ENCODE assay signal across 36 cellular contexts in the genomic region with DNA sequence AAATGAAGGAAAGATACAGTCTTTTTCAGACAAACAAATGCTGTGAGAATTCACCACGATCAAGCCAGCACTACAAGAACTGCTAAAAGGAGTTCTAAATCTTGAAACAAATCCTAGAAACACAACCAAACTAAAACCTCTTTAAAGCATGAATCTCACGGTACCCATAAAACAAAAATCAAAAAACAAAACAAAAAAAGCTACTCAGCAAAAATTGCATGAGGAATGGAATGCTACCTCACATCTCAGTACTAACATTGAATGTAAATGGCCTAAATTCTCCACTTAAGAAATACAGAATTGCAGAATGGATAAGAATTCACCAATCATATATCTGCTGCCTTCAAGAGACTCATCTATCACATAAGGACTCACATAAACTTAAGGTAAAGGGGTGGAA.
DNase-seq lines count a peak whose midpoint lies in the region; ATAC-seq, FAIRE-seq and TF ChIP-seq lines count a peak whose summit lies in the region.
"Had no signal": no experiment of that assay in that cellular context is flagged by ENCODE, and none has a peak within 500 bp of the region (broad histone marks: within the 10 kb centered on the region; RNA-seq: fewer than 3 reads in every experiment).

No MANE protein-coding gene starts in this region.

- H3K4me1 Mint-ChIP-seq in mesothelial cell of epicardium = no peaks in the 10 kb centered on the region
- H3K4me1 Mint-ChIP-seq: B cell; CD14-positive monocyte; CD4-positive, alpha-beta memory T cell; CD4-positive, CD25-positive, alpha-beta regulatory T cell; CD8-positive, alpha-beta memory T cell had no signal

- intact Hi-C loops in HepG2 (cut with micrococcal nuclease; ENCODE audit: unreplicated experiment) (loop anchor here (5.0 kb wide), 1 partner anchor 219 kb away; no protein-coding TSS in a partner anchor), right lobe of liver (cut with DNase I) (no loop called here), IMR-90 (cut with micrococcal nuclease) (no loop called here), K562 (cut with micrococcal nuclease) (no loop called here)

- no peaks in the 10 kb centered on the region for H3K4me1 ChIP-seq in HepG2 (ENCODE audit: insufficient read depth, low read length)
- H3K4me1 ChIP-seq in right lobe of liver = no peaks in the 10 kb centered on the region
- no peaks in the 10 kb centered on the region for H3K4me1 ChIP-seq in A549
- H3K4me1 ChIP-seq in IMR-90 (ENCODE audit: control insufficient read depth, insufficient read depth, low read length) = no peaks in the 10 kb centered on the region
- no peaks in the 10 kb centered on the region for H3K4me1 ChIP-seq in K562 (replicated peaks in 1 of 2; ENCODE audit: control insufficient read depth in 2 of 2, insufficient read depth in 2 of 2, low read length in 2 of 2)
- H3K4me1 ChIP-seq: BE2C; BLaER1; BLaER1 treated with 17β-estradiol and CSF1 and Interleukin-3, amounts not matched to agents 10 nM and 100 nM; Caco-2 had no signal

- H3K9me1 ChIP-seq in IMR-90 (ENCODE audit: insufficient read depth, low read length) (no peaks in the 10 kb centered on the region), K562 (ENCODE audit: control insufficient read depth, insufficient read depth, low read length) (no peaks in the 10 kb centered on the region)

- H3K79me2 ChIP-seq in HepG2 (ENCODE audit: insufficient read depth, low read length) (no peaks in the 10 kb centered on the region), K562 (ENCODE audit: control insufficient read depth, insufficient read depth, low read length) (no peaks in the 10 kb centered on the region)

- H4K20me1 ChIP-seq in HepG2 (ENCODE audit: insufficient read depth, low read length) = no peaks in the 10 kb centered on the region
- no peaks in the 10 kb centered on the region for H4K20me1 ChIP-seq in IMR-90 (ENCODE audit: insufficient read depth, low read length)
- no peaks in the 10 kb centered on the region for H4K20me1 ChIP-seq in K562 (replicated peaks; ENCODE audit: control insufficient read depth, insufficient read depth, low read length)
- H4K20me1 ChIP-seq: BLaER1; BLaER1 treated with 17β-estradiol and CSF1 and Interleukin-3, amounts not matched to agents 10 nM and 100 nM had no signal

- H4K8ac ChIP-seq in IMR-90 (ENCODE audit: low read depth in 2 of 2, low read length in 2 of 2) = no peak overlapping the region

- no peak for DNase-seq in HepG2 (ENCODE audit: low spot score)
- no peak for DNase-seq in right lobe of liver
- no peak for DNase-seq in A549 (ENCODE audit: low read depth in 1 of 2, low spot score in 1 of 2)
- no peak for DNase-seq in IMR-90
- no peak for DNase-seq in K562 (ENCODE audit: extremely low read depth in 1 of 4, low spot score in 3 of 4)
- no peak for DNase-seq in T-helper 1 cell
- no peak for DNase-seq in mesothelial cell of epicardium (ENCODE audit: low spot score in 2 of 2, unreplicated experiment in 2 of 2)
- DNase-seq: 8988T; ACHN; AML-193; BE2C; C1 segment of cervical spinal cord; Caco-2; Calu3; CD4-positive, alpha-beta memory T cell; CD4-positive, alpha-beta T cell; CD4-positive, CD25-positive, alpha-beta regulatory T cell; CD8-positive, alpha-beta memory T cell; CD8-positive, alpha-beta T cell; COR-L47; DMS 273 treated with DMSO at 0.1 percent for 48 hours; DMS153; DMS53; DMS79; DMS79 treated with DMSO at 0.1 percent for 48 hours; DND-41; EL had no signal

- H3K4me3 Mint-ChIP-seq in mesothelial cell of epicardium = no peak overlapping the region
- H3K4me3 Mint-ChIP-seq: B cell; CD14-positive monocyte; CD4-positive, alpha-beta memory T cell; CD4-positive, alpha-beta T cell; CD4-positive, CD25-positive, alpha-beta regulatory T cell; CD8-positive, alpha-beta memory T cell; CD8-positive, alpha-beta T cell had no signal

- 0% methylated on average over 2 of the region's 2 CpGs for WGBS in HepG2 (ENCODE audit: low lambda C conversion rate)
- 43% methylated on average over 2 of the region's 2 CpGs for WGBS in right lobe of liver (ENCODE audit: insufficient coverage, low coverage, low lambda C conversion rate, missing lambda C conversion rate)
- WGBS in A549 (ENCODE audit: missing lambda C conversion rate) = 5% methylated on average over 2 of the region's 2 CpGs
- WGBS in IMR-90 (ENCODE audit: extremely low coverage in 2 of 2, insufficient read length in 1 of 2), 2 experiments = no CpG with 5 or more reads among the region's 2 CpGs
- whole genome bisulfite sequencing in K562 (ENCODE audit: insufficient coverage, low coverage, missing lambda C conversion rate) = 7% methylated on average over 2 of the region's 2 CpGs

- H3K9me3 ChIP-seq in HepG2 (ENCODE audit: low read length) (no peaks in the 10 kb centered on the region), right lobe of liver (no peaks in the 10 kb centered on the region), A549 (no peaks in the 10 kb centered on the region), IMR-90 (ENCODE audit: control insufficient read depth, insufficient read depth, low read length) (peaks cover 8% of the 10 kb centered on the region; the same call in 1 of the 2 replicates), K562 (replicated peaks; ENCODE audit: control insufficient read depth, insufficient read depth, low read depth, low read length) (no peaks in the 10 kb centered on the region)
- H3K9me3 ChIP-seq: BE2C, BLaER1, Caco-2 had no signal

- CTCF ChIA-PET in HepG2 (lab: Yijun Ruan, JAX; ENCODE audit: low intra/inter-chr PET ratio, low total read pairs) (no interaction called here), A549 (lab: Yijun Ruan, JAX) (no interaction called here), IMR-90 (lab: Yijun Ruan, JAX) (no interaction called here), K562 (lab: Yijun Ruan, JAX; ENCODE audit: low intra/inter-chr PET ratio) (no interaction called here)

- no peak overlapping the region for H3K23ac ChIP-seq in IMR-90 (ENCODE audit: low read depth, low read length)

- H3K4me3 ChIP-seq in HepG2 (replicated peaks in 1 of 3; ENCODE audit: insufficient read depth in 1 of 3, low read depth in 2 of 3, low read length in 3 of 3) = no peak overlapping the region
- no peak overlapping the region for H3K4me3 ChIP-seq in right lobe of liver
- no peak overlapping the region for H3K4me3 ChIP-seq in A549
- no peak overlapping the region for H3K4me3 ChIP-seq in IMR-90 (ENCODE audit: insufficient read depth, low read depth, low read length)
- H3K4me3 ChIP-seq in K562 = no peak overlapping the region
- H3K4me3 ChIP-seq: BLaER1; BLaER1 treated with 17β-estradiol and CSF1 and Interleukin-3, amounts not matched to agents 10 nM and 100 nM had no signal

- no peak overlapping the region for H2BK20ac ChIP-seq in IMR-90 (ENCODE audit: low read depth, low read length)

- no peak overlapping the region for H2AK5ac ChIP-seq in IMR-90 (ENCODE audit: low read depth, low read length)

- H3K27me3 Mint-ChIP-seq in mesothelial cell of epicardium (ENCODE audit: low read depth) = no peaks in the 10 kb centered on the region
- H3K27me3 Mint-ChIP-seq: B cell; CD4-positive, alpha-beta memory T cell; CD4-positive, alpha-beta T cell; CD4-positive, CD25-positive, alpha-beta regulatory T cell; CD8-positive, alpha-beta memory T cell had no signal

- no peak overlapping the region for H3K18ac ChIP-seq in IMR-90 (ENCODE audit: low read depth, low read length)

- no peak overlapping the region for H2BK15ac ChIP-seq in IMR-90 (ENCODE audit: low read depth, low read length)

- no peak overlapping the region for H4K91ac ChIP-seq in IMR-90 (ENCODE audit: insufficient read depth, low read depth, low read length)

- no peaks in the 10 kb centered on the region for H3K36me3 Mint-ChIP-seq in mesothelial cell of epicardium
- H3K36me3 Mint-ChIP-seq: CD14-positive monocyte; CD4-positive, alpha-beta memory T cell; CD4-positive, CD25-positive, alpha-beta regulatory T cell; CD8-positive, alpha-beta memory T cell; CD8-positive, alpha-beta T cell had no signal

- BruUV-seq in HepG2 (replicated peaks; lab: Mats Ljungman, UMichigan) (no TSS peak), IMR-90 (replicated peaks; lab: Mats Ljungman, UMichigan) (no TSS peak), K562 (replicated peaks; lab: Mats Ljungman, UMichigan) (no TSS peak)

- H3K56ac ChIP-seq in IMR-90 (ENCODE audit: extremely low read depth, insufficient read depth, low read length) = no peak overlapping the region

- ATAC-seq in HepG2 (no peak), right lobe of liver (no peak), A549 (no peak), IMR-90 (ENCODE audit: low read depth) (no peak), K562 (no peak), GM19452 (IDR thresholded peaks at IDR 0.05; ENCODE audit: unreplicated experiment) (no peak)
- ATAC-seq: CD8-positive, alpha-beta T cell had no signal

- in situ Hi-C loops in HepG2 (cut with HindIII; ENCODE audit: extremely low pct_ligation_motif_present, low pct_unique_long_range_greater_than_20kb) = no loop called here
- in situ Hi-C loops in IMR-90 (cut with MboI; ENCODE audit: low sequenced_read_pairs) = no loop called here
- in situ Hi-C loops in K562 (cut with MboI) = no loop called here

- no peak overlapping the region for H3K9ac ChIP-seq in HepG2 (ENCODE audit: insufficient read depth, low read depth, low read length)
- H3K9ac ChIP-seq in IMR-90 (ENCODE audit: low read depth, low read length) = no peak overlapping the region
- no peak overlapping the region for H3K9ac ChIP-seq in K562 (ENCODE audit: insufficient read depth in 1 of 2, low read depth in 2 of 2, low read length in 2 of 2)
- H3K9ac ChIP-seq: BLaER1; BLaER1 treated with 17β-estradiol and CSF1 and Interleukin-3, amounts not matched to agents 10 nM and 100 nM had no signal

- no peaks in the 10 kb centered on the region for H3K36me3 ChIP-seq in HepG2 (replicated peaks in 1 of 2; ENCODE audit: control insufficient read depth in 1 of 2, insufficient read depth in 2 of 2, low read length in 2 of 2)
- H3K36me3 ChIP-seq in right lobe of liver = no peaks in the 10 kb centered on the region
- no peaks in the 10 kb centered on the region for H3K36me3 ChIP-seq in IMR-90 (ENCODE audit: control insufficient read depth, insufficient read depth, low read length)
- H3K36me3 ChIP-seq in K562 (ENCODE audit: control insufficient read depth, insufficient read depth, low read length) = no peaks in the 10 kb centered on the region
- H3K36me3 ChIP-seq: BE2C; BLaER1; BLaER1 treated with 17β-estradiol and CSF1 and Interleukin-3, amounts not matched to agents 10 nM and 100 nM had no signal

- no peak overlapping the region for H2AFZ ChIP-seq in HepG2 (ENCODE audit: low read length)
- H2AFZ ChIP-seq in IMR-90 (replicated peaks; ENCODE audit: low read length, poor library complexity) = no peak overlapping the region
- no peak overlapping the region for H2AFZ ChIP-seq in K562 (ENCODE audit: low read depth, low read length)

- POLR2A ChIA-PET in HepG2 (lab: Yijun Ruan, JAX) (no interaction called here), A549 (lab: Yijun Ruan, JAX) (no interaction called here), IMR-90 (lab: Charles Lee; ENCODE audit: unreplicated experiment) (no interaction called here), K562 (lab: Yijun Ruan, JAX) (no interaction called here)

- TF ChIP-seq CTCF in HepG2 (CRISPR knock-in tag; IDR thresholded peaks at IDR 0.05) (no peak), right lobe of liver (IDR thresholded peaks at IDR 0.05) (no peak), A549 (IDR thresholded peaks at IDR 0.05) (no peak), IMR-90 (conservative IDR thresholded peaks at IDR 0.05; ENCODE audit: low read depth, low read length) (no peak), K562 (IDR thresholded peaks at IDR 0.05 in 2 of 3, conservative IDR thresholded peaks at IDR 0.05 in 1 of 3; ENCODE audit: insufficient read depth in 2 of 3, low read depth in 1 of 3, low read length in 3 of 3) (no peak), mesothelial cell of epicardium (IDR thresholded peaks at IDR 0.05; ENCODE audit: unreplicated experiment) (no peak)

- H3K27me3 ChIP-seq in HepG2 (ENCODE audit: control insufficient read depth in 1 of 2, insufficient read depth in 2 of 2, low read length in 2 of 2) (no peaks in the 10 kb centered on the region), right lobe of liver (no peaks in the 10 kb centered on the region), IMR-90 (ENCODE audit: control insufficient read depth, insufficient read depth, low read length) (no peaks in the 10 kb centered on the region), K562 (ENCODE audit: control insufficient read depth in 2 of 2, insufficient read depth in 2 of 2, low read length in 2 of 2) (no peaks in the 10 kb centered on the region)
- H3K27me3 ChIP-seq: BE2C; BLaER1; BLaER1 treated with 17β-estradiol and CSF1 and Interleukin-3, amounts not matched to agents 10 nM and 100 nM had no signal

- H2BK120ac ChIP-seq in IMR-90 (ENCODE audit: low read depth, low read length) = no peak overlapping the region

- no peak overlapping the region for H3K4ac ChIP-seq in IMR-90 (ENCODE audit: low read depth, low read length)

- FAIRE-seq in HepG2 (lab: Jason Lieb, UNC) (no peak), A549 (lab: Jason Lieb, UNC) (no peak), K562 (lab: Jason Lieb, UNC) (no peak)
- FAIRE-seq: A204.1, D721Med had no signal

- H3K27ac Mint-ChIP-seq in mesothelial cell of epicardium = no peak overlapping the region
- H3K27ac Mint-ChIP-seq: B cell; CD14-positive monocyte; CD4-positive, alpha-beta memory T cell; CD4-positive, alpha-beta T cell; CD4-positive, CD25-positive, alpha-beta regulatory T cell; CD8-positive, alpha-beta memory T cell; CD8-positive, alpha-beta T cell had no signal

- TF ChIP-seq RAD21 in HepG2 (CRISPR knock-in tag; IDR thresholded peaks at IDR 0.05) = no peak
- no peak for TF ChIP-seq RAD21 in A549 (conservative IDR thresholded peaks at IDR 0.05 in 1 of 2, IDR thresholded peaks at IDR 0.05 in 1 of 2)
- no peak for TF ChIP-seq RAD21 in IMR-90 (IDR thresholded peaks at IDR 0.05; ENCODE audit: low read length)
- TF ChIP-seq RAD21 in K562 (CRISPR knock-in tag; conservative IDR thresholded peaks at IDR 0.05 in 1 of 2, IDR thresholded peaks at IDR 0.05 in 1 of 2) = no peak

- TF ChIP-seq POLR2A in HepG2 (IDR thresholded peaks at IDR 0.05; ENCODE audit: insufficient read depth in 1 of 2, low read depth in 2 of 2, low read length in 2 of 2) (no peak), right lobe of liver (IDR thresholded peaks at IDR 0.05) (no peak), A549 (IDR thresholded peaks at IDR 0.05; ENCODE audit: low read length) (no peak), IMR-90 (IDR thresholded peaks at IDR 0.05; ENCODE audit: low read depth, low read length) (no peak), K562 (conservative IDR thresholded peaks at IDR 0.05) (no peak)

- no peak overlapping the region for H4K5ac ChIP-seq in IMR-90 (ENCODE audit: low read depth, low read length)

- no peak overlapping the region for H3K27ac ChIP-seq in HepG2 (ENCODE audit: extremely low read length, insufficient read depth, low read length)
- H3K27ac ChIP-seq in right lobe of liver = no peak overlapping the region
- no peak overlapping the region for H3K27ac ChIP-seq in A549
- H3K27ac ChIP-seq in IMR-90 (ENCODE audit: insufficient read depth, low read length) = no peak overlapping the region
- no peak overlapping the region for H3K27ac ChIP-seq in K562 (ENCODE audit: extremely low read depth, low read depth, low read length)
- H3K27ac ChIP-seq: 22Rv1; BLaER1; BLaER1 treated with 17β-estradiol and CSF1 and Interleukin-3, amounts not matched to agents 10 nM and 100 nM; C4-2B had no signal

- dilution Hi-C loops in IMR-90 (cut with HindIII; ENCODE audit: low sequenced_read_pairs, unreplicated experiment) = no loop called here

- H3K79me1 ChIP-seq in IMR-90 (ENCODE audit: low read depth in 1 of 2, low read length in 2 of 2) = no peaks in the 10 kb centered on the region

- H3K4me2 ChIP-seq in HepG2 (ENCODE audit: low read depth, low read length) = no peak overlapping the region
- no peak overlapping the region for H3K4me2 ChIP-seq in A549
- no peak overlapping the region for H3K4me2 ChIP-seq in IMR-90 (ENCODE audit: low read depth, low read length)
- H3K4me2 ChIP-seq in K562 (ENCODE audit: insufficient read depth, low read length) = no peak overlapping the region
- H3K4me2 ChIP-seq: BLaER1; BLaER1 treated with 17β-estradiol and CSF1 and Interleukin-3, amounts not matched to agents 10 nM and 100 nM had no signal

- H2AK9ac ChIP-seq in IMR-90 (replicated peaks; ENCODE audit: low read depth, low read length, poor library complexity) = no peak overlapping the region

- no peak overlapping the region for H2BK5ac ChIP-seq in IMR-90 (ENCODE audit: low read depth, low read length, poor library complexity, severe bottlenecking)

- H3K9me3 Mint-ChIP-seq in mesothelial cell of epicardium = peaks cover 25% of the 10 kb centered on the region

- no peak overlapping the region for H3K14ac ChIP-seq in IMR-90 (replicated peaks; ENCODE audit: low read depth, low read length)

- TF ChIP-seq EP300 in HepG2 (IDR thresholded peaks at IDR 0.05; ENCODE audit: low read depth in 2 of 2, low read length in 2 of 2) (no peak), HepG2 (CRISPR knock-in tag; IDR thresholded peaks at IDR 0.05; ENCODE audit: borderline replicate concordance) (no peak), A549 (IDR thresholded peaks at IDR 0.05) (no peak), K562 (IDR thresholded peaks at IDR 0.05; ENCODE audit: low read length) (no peak)
